ENCODE assay signal across 1 cellular context in the genomic region with DNA sequence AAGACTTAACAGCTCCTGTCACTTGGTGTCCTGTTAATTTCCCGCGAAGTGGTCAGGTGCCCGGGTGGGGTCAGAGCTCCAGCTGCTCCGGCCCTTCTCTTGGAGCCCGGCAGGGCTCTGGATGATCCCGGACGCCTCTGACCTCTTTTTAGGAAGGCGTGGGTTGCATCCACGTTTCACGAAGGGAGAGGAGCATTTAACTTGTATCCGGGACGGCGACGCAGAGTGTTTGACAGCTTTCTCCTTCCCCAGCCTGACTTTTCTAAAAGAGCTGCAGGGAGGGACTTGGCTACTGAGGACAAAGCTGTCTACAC.
TF ChIP-seq lines count a peak whose summit lies in the region.

No MANE protein-coding gene starts in this region.

TF ChIP-seq in WTC11, 78 proteins besides CTCF, POLR2A, EP300 and RAD21 (continued from another document):
- TF ChIP-seq, protein P1, sequence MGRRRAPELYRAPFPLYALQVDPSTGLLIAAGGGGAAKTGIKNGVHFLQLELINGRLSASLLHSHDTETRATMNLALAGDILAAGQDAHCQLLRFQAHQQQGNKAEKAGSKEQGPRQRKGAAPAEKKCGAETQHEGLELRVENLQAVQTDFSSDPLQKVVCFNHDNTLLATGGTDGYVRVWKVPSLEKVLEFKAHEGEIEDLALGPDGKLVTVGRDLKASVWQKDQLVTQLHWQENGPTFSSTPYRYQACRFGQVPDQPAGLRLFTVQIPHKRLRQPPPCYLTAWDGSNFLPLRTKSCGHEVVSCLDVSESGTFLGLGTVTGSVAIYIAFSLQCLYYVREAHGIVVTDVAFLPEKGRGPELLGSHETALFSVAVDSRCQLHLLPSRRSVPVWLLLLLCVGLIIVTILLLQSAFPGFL (CRISPR knock-in tag; IDR thresholded peaks at IDR 0.05; ENCODE audit: borderline replicate concordance), result no peak
- TF ChIP-seq ZNF396 (CRISPR knock-in tag; IDR thresholded peaks at IDR 0.05; ENCODE audit: borderline replicate concordance) (no peak), FOXP1 (CRISPR knock-in tag; IDR thresholded peaks at IDR 0.05; ENCODE audit: borderline replicate concordance) (no peak)
